Comparison of ENCODE assay signal across 30 cellular contexts in the genomic region with DNA sequence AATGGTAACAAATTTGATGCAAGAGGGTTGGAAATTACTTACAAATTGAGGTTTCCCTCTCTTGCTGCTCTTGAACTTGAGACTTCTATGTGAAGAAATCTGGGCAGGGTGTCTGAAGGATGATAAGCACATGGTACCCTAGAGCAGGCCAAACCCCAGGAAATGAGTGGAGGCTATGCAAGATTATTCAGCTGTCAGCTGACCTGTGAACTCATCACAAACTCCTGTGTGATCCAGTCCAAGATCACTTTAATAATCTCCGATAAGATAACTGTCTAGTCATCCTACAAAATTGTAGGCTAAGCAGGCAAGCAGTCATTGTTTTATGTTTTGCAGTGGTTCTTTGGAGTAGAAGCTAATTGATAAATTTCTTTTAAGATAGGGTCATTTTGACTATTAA.
"Had no signal": no experiment of that assay in that cellular context is flagged by ENCODE, and none has a peak within 500 bp of the region (broad histone marks: within the 10 kb centered on the region; RNA-seq: fewer than 3 reads in every experiment).

No MANE protein-coding gene starts in this region.

- DNase-seq: activated CD4-positive, alpha-beta memory T cell treated with anti-CD3 and anti-CD28 coated beads for 36 hours; activated CD4-positive, alpha-beta T cell treated with anti-CD3 and anti-CD28 coated beads, Interleukin-2, amount 50 U/mL, for 1 hour; activated CD8-positive, alpha-beta memory T cell treated with anti-CD3 and anti-CD28 coated beads, Interleukin-2, amount 50 U/mL, for 4 hours; activated gamma-delta T cell treated with Interleukin-2 at 50 U/mL for 16 hours; activated naive CD4-positive, alpha-beta T cell treated with anti-CD3 and anti-CD28 coated beads for 36 hours; activated T-cell treated with anti-CD3 and anti-CD28 coated beads for 4 hours; activated T-cell treated with anti-CD3 and anti-CD28 coated beads, Interleukin-2, amount 50 U/mL, for 4 hours; adrenal gland; anterior cingulate cortex; NCI-H1105; NCI-H1417 treated with DMSO at 0.1 percent for 48 hours; NCI-H187 treated with DMSO at 0.1 percent for 48 hours; NCI-H2081; NCI-H226; NCI-H446 treated with DMSO at 0.1 percent for 48 hours; NCI-H524; NCI-H69; NCI-H82; SHP77; SJCRH30 had no signal

- H3K27me3 Mint-ChIP-seq: activated CD4-positive, alpha-beta memory T cell treated with anti-CD3 and anti-CD28 coated beads for 36 hours; central memory CD8-positive, alpha-beta T cell had no signal

- H3K27ac Mint-ChIP-seq: activated CD4-positive, alpha-beta memory T cell treated with anti-CD3 and anti-CD28 coated beads for 36 hours; activated naive CD4-positive, alpha-beta T cell treated with anti-CD3 and anti-CD28 coated beads for 36 hours; activated naive CD4-positive, alpha-beta T cell treated with anti-CD3 and anti-CD28 coated beads, Interleukin-2, amount 50 U/mL, for 72 hours; activated T-helper 1 cell treated with anti-CD3 and anti-CD28 coated beads, Interleukin-12 subunit alpha, Interleukin-12 subunit beta, Interleukin-2, Interleukin-4 antibody, amounts not matched to agents 30 ng/mL and 10 ng/mL and 1 ng/mL, durations not matched to agents 14 hours and 24 hours and 36 hours; T-helper 1 cell treated with Interleukin-12 subunit alpha and Interleukin-12 subunit beta and Interleukin-4 antibody, amounts not matched to agents 30 μg/mL and 1 μg/mL, for 36 hours; T-helper 2 cell treated with Interferon-gamma antibody and Interleukin-4, amounts not matched to agents 5 μg/mL and 100 μg/mL, for 36 hours had no signal

- H3K36me3 ChIP-seq: adrenal gland, cardiac muscle cell, SJCRH30 had no signal

- H3K27ac ChIP-seq: adrenal gland, cardiac muscle cell, KMS-11, SJCRH30, SK-N-MC had no signal

- H3K36me3 Mint-ChIP-seq: activated CD4-positive, alpha-beta memory T cell treated with anti-CD3 and anti-CD28 coated beads for 36 hours; activated naive CD4-positive, alpha-beta T cell treated with anti-CD3 and anti-CD28 coated beads, Interleukin-2, amount 50 U/mL, for 72 hours had no signal

- H3K9ac ChIP-seq: KMS-11 had no signal

- H3K4me2 ChIP-seq: KMS-11 had no signal

- H3K4me3 ChIP-seq: adrenal gland, cardiac muscle cell, SJCRH30, SK-N-MC had no signal

- H3K4me3 Mint-ChIP-seq: activated CD4-positive, alpha-beta memory T cell treated with anti-CD3 and anti-CD28 coated beads for 36 hours; activated naive CD4-positive, alpha-beta T cell treated with anti-CD3 and anti-CD28 coated beads for 36 hours; activated T-cell treated with anti-CD3 and anti-CD28 coated beads, Interleukin-2, amount 50 U/mL, for 4 hours; activated T-helper 1 cell treated with anti-CD3 and anti-CD28 coated beads, Interleukin-12 subunit alpha, Interleukin-12 subunit beta, Interleukin-2, Interleukin-4 antibody, amounts not matched to agents 30 ng/mL and 10 ng/mL and 1 ng/mL, durations not matched to agents 14 hours and 24 hours and 36 hours; central memory CD8-positive, alpha-beta T cell; T-helper 1 cell treated with Interleukin-12 subunit alpha and Interleukin-12 subunit beta and Interleukin-4 antibody, amounts not matched to agents 30 μg/mL and 1 μg/mL, for 36 hours; T-helper 2 cell treated with Interferon-gamma antibody and Interleukin-4, amounts not matched to agents 5 μg/mL and 100 μg/mL, for 36 hours had no signal

- H3K9me3 ChIP-seq: adrenal gland, SJCRH30 had no signal

- H3K27me3 ChIP-seq: adrenal gland, cardiac muscle cell, SJCRH30 had no signal

- H3K4me1 ChIP-seq: adrenal gland, SJCRH30 had no signal

- ATAC-seq: activated naive CD4-positive, alpha-beta T cell treated with anti-CD3 and anti-CD28 coated beads, Interleukin-2, amount 50 U/mL, for 72 hours; activated T-cell treated with anti-CD3 and anti-CD28 coated beads, Interleukin-2, amount 50 U/mL, for 4 hours; Panc1 had no signal

- FAIRE-seq: TTC549 had no signal

- H3K4me1 Mint-ChIP-seq: central memory CD8-positive, alpha-beta T cell had no signal
